In the genomic region with DNA sequence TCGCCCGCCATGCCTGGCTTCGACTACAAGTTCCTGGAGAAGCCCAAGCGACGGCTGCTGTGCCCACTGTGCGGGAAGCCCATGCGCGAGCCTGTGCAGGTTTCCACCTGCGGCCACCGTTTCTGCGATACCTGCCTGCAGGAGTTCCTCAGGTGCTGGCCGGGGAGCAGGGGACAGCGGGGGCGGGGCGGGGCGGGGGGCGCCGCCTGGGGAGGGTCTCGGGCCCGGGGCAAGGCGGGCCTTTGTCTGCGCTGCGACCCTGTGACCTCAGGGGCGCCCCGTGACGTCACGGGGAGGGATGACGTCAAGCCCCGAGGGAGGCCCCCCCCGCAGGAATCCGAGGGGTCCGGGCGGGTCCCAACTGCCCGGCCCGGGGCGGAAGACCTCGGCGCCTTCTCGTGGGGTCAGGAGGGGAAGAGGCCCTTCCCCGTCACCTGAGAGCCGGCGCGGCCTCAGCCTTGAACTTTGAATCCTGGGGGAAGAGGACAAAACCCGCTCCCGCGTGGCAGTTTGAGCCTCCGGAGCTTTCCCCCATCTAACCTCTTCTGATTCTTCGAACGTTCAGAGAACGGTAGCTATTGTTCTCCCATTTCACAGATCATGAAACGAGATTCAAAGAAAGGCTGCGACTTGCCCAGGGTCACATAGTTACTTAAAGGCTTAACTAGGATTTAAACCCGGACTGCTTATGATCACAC, we compare ENCODE assay signal across 1 cellular context.
TF ChIP-seq lines count a peak whose summit lies in the region.

No MANE protein-coding gene starts in this region.

TF ChIP-seq in HepG2, 621 proteins besides CTCF, POLR2A, EP300 and RAD21 (continued from another document and continues in another):
- TF ChIP-seq, protein P1, sequence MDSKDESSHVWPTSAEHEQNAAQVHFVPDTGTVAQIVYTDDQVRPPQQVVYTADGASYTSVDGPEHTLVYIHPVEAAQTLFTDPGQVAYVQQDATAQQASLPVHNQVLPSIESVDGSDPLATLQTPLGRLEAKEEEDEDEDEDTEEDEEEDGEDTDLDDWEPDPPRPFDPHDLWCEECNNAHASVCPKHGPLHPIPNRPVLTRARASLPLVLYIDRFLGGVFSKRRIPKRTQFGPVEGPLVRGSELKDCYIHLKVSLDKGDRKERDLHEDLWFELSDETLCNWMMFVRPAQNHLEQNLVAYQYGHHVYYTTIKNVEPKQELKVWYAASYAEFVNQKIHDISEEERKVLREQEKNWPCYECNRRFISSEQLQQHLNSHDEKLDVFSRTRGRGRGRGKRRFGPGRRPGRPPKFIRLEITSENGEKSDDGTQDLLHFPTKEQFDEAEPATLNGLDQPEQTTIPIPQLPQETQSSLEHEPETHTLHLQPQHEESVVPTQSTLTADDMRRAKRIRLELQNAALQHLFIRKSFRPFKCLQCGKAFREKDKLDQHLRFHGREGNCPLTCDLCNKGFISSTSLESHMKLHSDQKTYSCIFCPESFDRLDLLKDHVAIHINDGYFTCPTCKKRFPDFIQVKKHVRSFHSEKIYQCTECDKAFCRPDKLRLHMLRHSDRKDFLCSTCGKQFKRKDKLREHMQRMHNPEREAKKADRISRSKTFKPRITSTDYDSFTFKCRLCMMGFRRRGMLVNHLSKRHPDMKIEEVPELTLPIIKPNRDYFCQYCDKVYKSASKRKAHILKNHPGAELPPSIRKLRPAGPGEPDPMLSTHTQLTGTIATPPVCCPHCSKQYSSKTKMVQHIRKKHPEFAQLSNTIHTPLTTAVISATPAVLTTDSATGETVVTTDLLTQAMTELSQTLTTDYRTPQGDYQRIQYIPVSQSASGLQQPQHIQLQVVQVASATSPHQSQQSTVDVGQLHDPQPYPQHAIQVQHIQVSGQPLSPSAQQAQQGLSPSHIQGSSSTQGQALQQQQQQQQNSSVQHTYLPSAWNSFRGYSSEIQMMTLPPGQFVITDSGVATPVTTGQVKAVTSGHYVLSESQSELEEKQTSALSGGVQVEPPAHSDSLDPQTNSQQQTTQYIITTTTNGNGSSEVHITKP (CRISPR knock-in tag; IDR thresholded peaks at IDR 0.05; ENCODE audit: low read depth), result no peak
- TF ChIP-seq, protein P2, sequence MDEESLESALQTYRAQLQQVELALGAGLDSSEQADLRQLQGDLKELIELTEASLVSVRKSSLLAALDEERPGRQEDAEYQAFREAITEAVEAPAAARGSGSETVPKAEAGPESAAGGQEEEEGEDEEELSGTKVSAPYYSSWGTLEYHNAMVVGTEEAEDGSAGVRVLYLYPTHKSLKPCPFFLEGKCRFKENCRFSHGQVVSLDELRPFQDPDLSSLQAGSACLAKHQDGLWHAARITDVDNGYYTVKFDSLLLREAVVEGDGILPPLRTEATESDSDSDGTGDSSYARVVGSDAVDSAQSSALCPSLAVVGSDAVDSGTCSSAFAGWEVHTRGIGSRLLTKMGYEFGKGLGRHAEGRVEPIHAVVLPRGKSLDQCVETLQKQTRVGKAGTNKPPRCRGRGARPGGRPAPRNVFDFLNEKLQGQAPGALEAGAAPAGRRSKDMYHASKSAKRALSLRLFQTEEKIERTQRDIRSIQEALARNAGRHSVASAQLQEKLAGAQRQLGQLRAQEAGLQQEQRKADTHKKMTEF (CRISPR knock-in tag; IDR thresholded peaks at IDR 0.05), result peak; percentile 35; the same call in 1 of the 2 replicates
- TF ChIP-seq NONO (IDR thresholded peaks at IDR 0.05) (no peak), NONO (CRISPR knock-in tag; conservative IDR thresholded peaks at IDR 0.05) (0 out of 2 replicates have a peak, but pooled peaks have one; percentile 45), SATB2 (CRISPR knock-in tag; IDR thresholded peaks at IDR 0.05) (no peak), EZH2 (conservative IDR thresholded peaks at IDR 0.05; ENCODE audit: low read depth, low read length) (no peak), ZNF775 (CRISPR knock-in tag; IDR thresholded peaks at IDR 0.05; ENCODE audit: borderline replicate concordance) (no peak), ZNF230 (CRISPR knock-in tag; IDR thresholded peaks at IDR 0.05) (no peak), RXRB (CRISPR knock-in tag; IDR thresholded peaks at IDR 0.05; ENCODE audit: borderline replicate concordance) (peak; percentile 61), ZSCAN29 (CRISPR knock-in tag; conservative IDR thresholded peaks at IDR 0.05) (no peak), JUN (CRISPR knock-in tag; IDR thresholded peaks at IDR 0.05) (no peak), U2AF2 (IDR thresholded peaks at IDR 0.05; ENCODE audit: low read depth, low read length) (no peak), SIX1 (CRISPR knock-in tag; IDR thresholded peaks at IDR 0.05; ENCODE audit: borderline replicate concordance) (0 out of 2 replicates have a peak, but pooled peaks have one; percentile 10), ELF3 (CRISPR knock-in tag; IDR thresholded peaks at IDR 0.05) (no peak), SAFB2 (CRISPR knock-in tag; IDR thresholded peaks at IDR 0.05; ENCODE audit: borderline replicate concordance, low read depth) (no peak; the same call in none of the 2 replicates), BCL6 (CRISPR knock-in tag; IDR thresholded peaks at IDR 0.05) (peak; percentile 48; the same call in 1 of the 2 replicates), ZNF337 (CRISPR knock-in tag; IDR thresholded peaks at IDR 0.05; ENCODE audit: borderline replicate concordance, low read depth) (no peak), SMAD3 (CRISPR knock-in tag; IDR thresholded peaks at IDR 0.05) (0 out of 2 replicates have a peak, but pooled peaks have one; percentile 9), ZBTB8A (CRISPR knock-in tag; IDR thresholded peaks at IDR 0.05; ENCODE audit: borderline replicate concordance, low read depth) (no peak), ZNF468 (CRISPR knock-in tag; IDR thresholded peaks at IDR 0.05) (no peak), ZNF143 (CRISPR knock-in tag; IDR thresholded peaks at IDR 0.05) (no peak), ZFP41 (CRISPR knock-in tag; IDR thresholded peaks at IDR 0.05; ENCODE audit: borderline replicate concordance) (no peak), ZNF207 (IDR thresholded peaks at IDR 0.05; ENCODE audit: borderline replicate concordance) (no peak), ZNF205 (CRISPR knock-in tag; IDR thresholded peaks at IDR 0.05) (peak; percentile 74), ZNF552 (CRISPR knock-in tag; IDR thresholded peaks at IDR 0.05; ENCODE audit: borderline replicate concordance) (no peak), RBAK (CRISPR knock-in tag; IDR thresholded peaks at IDR 0.05) (no peak), ZNF713 (CRISPR knock-in tag; IDR thresholded peaks at IDR 0.05) (no peak), TAF1 (CRISPR knock-in tag; IDR thresholded peaks at IDR 0.05) (peak; percentile 36; the same call in 1 of the 2 replicates), ATAD3A (CRISPR knock-in tag; IDR thresholded peaks at IDR 0.05) (no peak), ZNF232 (CRISPR knock-in tag; IDR thresholded peaks at IDR 0.05; ENCODE audit: borderline replicate concordance) (no peak), ARNT (IDR thresholded peaks at IDR 0.05) (no peak), ATF7-NPFF (CRISPR knock-in tag; IDR thresholded peaks at IDR 0.05; ENCODE audit: low read depth) (peak; percentile 7; the same call in 1 of the 2 replicates), ZNF737 (CRISPR knock-in tag; IDR thresholded peaks at IDR 0.05; ENCODE audit: borderline replicate concordance) (no peak), MYNN (CRISPR knock-in tag; IDR thresholded peaks at IDR 0.05; ENCODE audit: low read depth) (no peak), ZNF891 (CRISPR knock-in tag; IDR thresholded peaks at IDR 0.05) (no peak), MAFK (conservative IDR thresholded peaks at IDR 0.05 in 1 of 2, IDR thresholded peaks at IDR 0.05 in 1 of 2; ENCODE audit: low read length in 2 of 2) (no peak)
- TF ChIP-seq, protein P3, sequence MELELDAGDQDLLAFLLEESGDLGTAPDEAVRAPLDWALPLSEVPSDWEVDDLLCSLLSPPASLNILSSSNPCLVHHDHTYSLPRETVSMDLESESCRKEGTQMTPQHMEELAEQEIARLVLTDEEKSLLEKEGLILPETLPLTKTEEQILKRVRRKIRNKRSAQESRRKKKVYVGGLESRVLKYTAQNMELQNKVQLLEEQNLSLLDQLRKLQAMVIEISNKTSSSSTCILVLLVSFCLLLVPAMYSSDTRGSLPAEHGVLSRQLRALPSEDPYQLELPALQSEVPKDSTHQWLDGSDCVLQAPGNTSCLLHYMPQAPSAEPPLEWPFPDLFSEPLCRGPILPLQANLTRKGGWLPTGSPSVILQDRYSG (CRISPR knock-in tag; IDR thresholded peaks at IDR 0.05), result no peak
- TF ChIP-seq, protein P4, sequence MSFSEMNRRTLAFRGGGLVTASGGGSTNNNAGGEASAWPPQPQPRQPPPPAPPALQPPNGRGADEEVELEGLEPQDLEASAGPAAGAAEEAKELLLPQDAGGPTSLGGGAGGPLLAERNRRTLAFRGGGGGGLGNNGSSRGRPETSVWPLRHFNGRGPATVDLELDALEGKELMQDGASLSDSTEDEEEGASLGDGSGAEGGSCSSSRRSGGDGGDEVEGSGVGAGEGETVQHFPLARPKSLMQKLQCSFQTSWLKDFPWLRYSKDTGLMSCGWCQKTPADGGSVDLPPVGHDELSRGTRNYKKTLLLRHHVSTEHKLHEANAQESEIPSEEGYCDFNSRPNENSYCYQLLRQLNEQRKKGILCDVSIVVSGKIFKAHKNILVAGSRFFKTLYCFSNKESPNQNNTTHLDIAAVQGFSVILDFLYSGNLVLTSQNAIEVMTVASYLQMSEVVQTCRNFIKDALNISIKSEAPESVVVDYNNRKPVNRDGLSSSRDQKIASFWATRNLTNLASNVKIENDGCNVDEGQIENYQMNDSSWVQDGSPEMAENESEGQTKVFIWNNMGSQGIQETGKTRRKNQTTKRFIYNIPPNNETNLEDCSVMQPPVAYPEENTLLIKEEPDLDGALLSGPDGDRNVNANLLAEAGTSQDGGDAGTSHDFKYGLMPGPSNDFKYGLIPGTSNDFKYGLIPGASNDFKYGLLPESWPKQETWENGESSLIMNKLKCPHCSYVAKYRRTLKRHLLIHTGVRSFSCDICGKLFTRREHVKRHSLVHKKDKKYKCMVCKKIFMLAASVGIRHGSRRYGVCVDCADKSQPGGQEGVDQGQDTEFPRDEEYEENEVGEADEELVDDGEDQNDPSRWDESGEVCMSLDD (CRISPR knock-in tag; IDR thresholded peaks at IDR 0.05; ENCODE audit: borderline replicate concordance), result no peak
- TF ChIP-seq, protein P5, sequence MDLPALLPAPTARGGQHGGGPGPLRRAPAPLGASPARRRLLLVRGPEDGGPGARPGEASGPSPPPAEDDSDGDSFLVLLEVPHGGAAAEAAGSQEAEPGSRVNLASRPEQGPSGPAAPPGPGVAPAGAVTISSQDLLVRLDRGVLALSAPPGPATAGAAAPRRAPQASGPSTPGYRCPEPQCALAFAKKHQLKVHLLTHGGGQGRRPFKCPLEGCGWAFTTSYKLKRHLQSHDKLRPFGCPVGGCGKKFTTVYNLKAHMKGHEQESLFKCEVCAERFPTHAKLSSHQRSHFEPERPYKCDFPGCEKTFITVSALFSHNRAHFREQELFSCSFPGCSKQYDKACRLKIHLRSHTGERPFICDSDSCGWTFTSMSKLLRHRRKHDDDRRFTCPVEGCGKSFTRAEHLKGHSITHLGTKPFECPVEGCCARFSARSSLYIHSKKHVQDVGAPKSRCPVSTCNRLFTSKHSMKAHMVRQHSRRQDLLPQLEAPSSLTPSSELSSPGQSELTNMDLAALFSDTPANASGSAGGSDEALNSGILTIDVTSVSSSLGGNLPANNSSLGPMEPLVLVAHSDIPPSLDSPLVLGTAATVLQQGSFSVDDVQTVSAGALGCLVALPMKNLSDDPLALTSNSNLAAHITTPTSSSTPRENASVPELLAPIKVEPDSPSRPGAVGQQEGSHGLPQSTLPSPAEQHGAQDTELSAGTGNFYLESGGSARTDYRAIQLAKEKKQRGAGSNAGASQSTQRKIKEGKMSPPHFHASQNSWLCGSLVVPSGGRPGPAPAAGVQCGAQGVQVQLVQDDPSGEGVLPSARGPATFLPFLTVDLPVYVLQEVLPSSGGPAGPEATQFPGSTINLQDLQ (CRISPR knock-in tag; IDR thresholded peaks at IDR 0.05), result no peak
- TF ChIP-seq, protein P6, sequence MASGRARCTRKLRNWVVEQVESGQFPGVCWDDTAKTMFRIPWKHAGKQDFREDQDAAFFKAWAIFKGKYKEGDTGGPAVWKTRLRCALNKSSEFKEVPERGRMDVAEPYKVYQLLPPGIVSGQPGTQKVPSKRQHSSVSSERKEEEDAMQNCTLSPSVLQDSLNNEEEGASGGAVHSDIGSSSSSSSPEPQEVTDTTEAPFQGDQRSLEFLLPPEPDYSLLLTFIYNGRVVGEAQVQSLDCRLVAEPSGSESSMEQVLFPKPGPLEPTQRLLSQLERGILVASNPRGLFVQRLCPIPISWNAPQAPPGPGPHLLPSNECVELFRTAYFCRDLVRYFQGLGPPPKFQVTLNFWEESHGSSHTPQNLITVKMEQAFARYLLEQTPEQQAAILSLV (CRISPR knock-in tag; IDR thresholded peaks at IDR 0.05; ENCODE audit: borderline replicate concordance), result no peak; the same call in 1 of the 2 replicates
- TF ChIP-seq, protein P7, sequence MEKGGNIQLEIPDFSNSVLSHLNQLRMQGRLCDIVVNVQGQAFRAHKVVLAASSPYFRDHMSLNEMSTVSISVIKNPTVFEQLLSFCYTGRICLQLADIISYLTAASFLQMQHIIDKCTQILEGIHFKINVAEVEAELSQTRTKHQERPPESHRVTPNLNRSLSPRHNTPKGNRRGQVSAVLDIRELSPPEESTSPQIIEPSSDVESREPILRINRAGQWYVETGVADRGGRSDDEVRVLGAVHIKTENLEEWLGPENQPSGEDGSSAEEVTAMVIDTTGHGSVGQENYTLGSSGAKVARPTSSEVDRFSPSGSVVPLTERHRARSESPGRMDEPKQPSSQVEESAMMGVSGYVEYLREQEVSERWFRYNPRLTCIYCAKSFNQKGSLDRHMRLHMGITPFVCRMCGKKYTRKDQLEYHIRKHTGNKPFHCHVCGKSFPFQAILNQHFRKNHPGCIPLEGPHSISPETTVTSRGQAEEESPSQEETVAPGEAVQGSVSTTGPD (CRISPR knock-in tag; IDR thresholded peaks at IDR 0.05), result no peak
- TF ChIP-seq, protein P8, sequence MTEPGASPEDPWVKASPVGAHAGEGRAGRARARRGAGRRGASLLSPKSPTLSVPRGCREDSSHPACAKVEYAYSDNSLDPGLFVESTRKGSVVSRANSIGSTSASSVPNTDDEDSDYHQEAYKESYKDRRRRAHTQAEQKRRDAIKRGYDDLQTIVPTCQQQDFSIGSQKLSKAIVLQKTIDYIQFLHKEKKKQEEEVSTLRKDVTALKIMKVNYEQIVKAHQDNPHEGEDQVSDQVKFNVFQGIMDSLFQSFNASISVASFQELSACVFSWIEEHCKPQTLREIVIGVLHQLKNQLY (CRISPR knock-in tag; IDR thresholded peaks at IDR 0.05), result no peak
- TF ChIP-seq, protein P9, sequence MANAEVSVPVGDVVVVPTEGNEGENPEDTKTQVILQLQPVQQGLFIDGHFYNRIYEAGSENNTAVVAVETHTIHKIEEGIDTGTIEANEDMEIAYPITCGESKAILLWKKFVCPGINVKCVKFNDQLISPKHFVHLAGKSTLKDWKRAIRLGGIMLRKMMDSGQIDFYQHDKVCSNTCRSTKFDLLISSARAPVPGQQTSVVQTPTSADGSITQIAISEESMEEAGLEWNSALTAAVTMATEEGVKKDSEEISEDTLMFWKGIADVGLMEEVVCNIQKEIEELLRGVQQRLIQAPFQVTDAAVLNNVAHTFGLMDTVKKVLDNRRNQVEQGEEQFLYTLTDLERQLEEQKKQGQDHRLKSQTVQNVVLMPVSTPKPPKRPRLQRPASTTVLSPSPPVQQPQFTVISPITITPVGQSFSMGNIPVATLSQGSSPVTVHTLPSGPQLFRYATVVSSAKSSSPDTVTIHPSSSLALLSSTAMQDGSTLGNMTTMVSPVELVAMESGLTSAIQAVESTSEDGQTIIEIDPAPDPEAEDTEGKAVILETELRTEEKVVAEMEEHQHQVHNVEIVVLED (CRISPR knock-in tag; IDR thresholded peaks at IDR 0.05; ENCODE audit: borderline replicate concordance), result no peak
- TF ChIP-seq, protein P10, sequence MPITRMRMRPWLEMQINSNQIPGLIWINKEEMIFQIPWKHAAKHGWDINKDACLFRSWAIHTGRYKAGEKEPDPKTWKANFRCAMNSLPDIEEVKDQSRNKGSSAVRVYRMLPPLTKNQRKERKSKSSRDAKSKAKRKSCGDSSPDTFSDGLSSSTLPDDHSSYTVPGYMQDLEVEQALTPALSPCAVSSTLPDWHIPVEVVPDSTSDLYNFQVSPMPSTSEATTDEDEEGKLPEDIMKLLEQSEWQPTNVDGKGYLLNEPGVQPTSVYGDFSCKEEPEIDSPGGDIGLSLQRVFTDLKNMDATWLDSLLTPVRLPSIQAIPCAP (CRISPR knock-in tag; IDR thresholded peaks at IDR 0.05; ENCODE audit: low read depth), result no peak
